12 cellular contexts compared by ENCODE assay signal in genomic region chr13:42011601-42012401, GRCh38. TPM values are rescaled to one million over a fixed set of nuclear protein-coding genes. Genes with fewer than 3 reads are reported as not detected.
DNase-seq lines count a peak whose midpoint lies in the region; ATAC-seq and FAIRE-seq lines count a peak whose summit lies in the region.
"Had no signal": no experiment of that assay in that cellular context is flagged by ENCODE, and none has a peak within 500 bp of the region (broad histone marks: within the 10 kb centered on the region; RNA-seq: fewer than 3 reads in every experiment).

No MANE protein-coding gene starts in this region.

- H3K9me3 Mint-ChIP-seq in naive thymus-derived CD4-positive, alpha-beta T cell, result no peaks in the 10 kb centered on the region

- no peaks in the 10 kb centered on the region for H3K27me3 ChIP-seq in esophagus (ENCODE audit: control insufficient read depth in 1 of 2, insufficient read depth in 2 of 2, low read length in 2 of 2)
- H3K27me3 ChIP-seq in mucosa of rectum (ENCODE audit: control insufficient read depth in 2 of 2, insufficient read depth in 2 of 2, low read length in 2 of 2), result no peaks in the 10 kb centered on the region
- H3K27me3 ChIP-seq in naive thymus-derived CD4-positive, alpha-beta T cell (ENCODE audit: control insufficient read depth in 2 of 2, insufficient read depth in 2 of 2, low read length in 2 of 2), result no peaks in the 10 kb centered on the region
- H3K27me3 ChIP-seq in small intestine (ENCODE audit: control insufficient read depth in 2 of 2, insufficient read depth in 2 of 2, low read length in 2 of 2), result no peaks in the 10 kb centered on the region

- DNase-seq in left ventricle myocardium superior (no peak), Right ventricle myocardium inferior (ENCODE audit: missing footprints) (no peak), NCI-H2227 treated with DMSO at 0.1 percent for 48 hours (lab: John Stamatoyannopoulos, UW) (no peak), small intestine (no peak), ACHN (no peak)
- DNase-seq in naive thymus-derived CD4-positive, alpha-beta T cell, result no peak
- DNase-seq: effector CD4-positive, alpha-beta T cell; NCI-H82; stimulated activated CD8-positive, alpha-beta memory T cell treated with anti-CD3 and anti-CD28 coated beads, Interleukin-4, amount 100 ng/mL, for 48 hours had no signal

- no peaks in the 10 kb centered on the region for H3K4me1 Mint-ChIP-seq in naive thymus-derived CD4-positive, alpha-beta T cell

- peaks cover 0 to 17% (median 17%) of the 10 kb centered on the region in 5 donors for H3K27me3 Mint-ChIP-seq in naive thymus-derived CD4-positive, alpha-beta T cell

- peak overlapping the region in 1 of 9 donors; percentile 19 for H3K27ac Mint-ChIP-seq in naive thymus-derived CD4-positive, alpha-beta T cell

- H3K4me3 ChIP-seq in esophagus (ENCODE audit: low read depth in 1 of 2, low read length in 2 of 2) (peak overlapping the region; percentile 32 to 34), mucosa of rectum (ENCODE audit: low read length in 2 of 2) (peak overlapping the region; percentile 14 to 43), small intestine (ENCODE audit: low read depth in 1 of 2, low read length in 2 of 2) (no peak overlapping the region)
- H3K4me3 ChIP-seq in naive thymus-derived CD4-positive, alpha-beta T cell (ENCODE audit: low read length), result no peak overlapping the region

- WGBS in esophagus, 2 donors, result 33 to 35% methylated on average over 16 of the region's 16 CpGs
- 49 to 58% (median 54%) methylated on average over 16 of the region's 16 CpGs for WGBS in small intestine, 3 donors

- H3K36me3 ChIP-seq in esophagus (ENCODE audit: control insufficient read depth in 2 of 2, insufficient read depth in 2 of 2, low read length in 1 of 2) (no peaks in the 10 kb centered on the region), mucosa of rectum (ENCODE audit: control insufficient read depth in 2 of 2, insufficient read depth in 2 of 2, low read length in 2 of 2) (no peaks in the 10 kb centered on the region), small intestine (ENCODE audit: control insufficient read depth in 2 of 2, insufficient read depth in 2 of 2, low read length in 2 of 2) (no peaks in the 10 kb centered on the region)
- H3K36me3 ChIP-seq in naive thymus-derived CD4-positive, alpha-beta T cell (ENCODE audit: control insufficient read depth in 2 of 3, insufficient read depth in 3 of 3, low read length in 3 of 3), result no peaks in the 10 kb centered on the region

- no peaks in the 10 kb centered on the region for H3K36me3 Mint-ChIP-seq in naive thymus-derived CD4-positive, alpha-beta T cell

- intact Hi-C loops in left ventricle myocardium superior (cut with micrococcal nuclease), result no loop called here
- intact Hi-C loops in Right ventricle myocardium inferior (cut with DNase I), result no loop called here
- intact Hi-C loops in naive thymus-derived CD4-positive, alpha-beta T cell (cut with micrococcal nuclease), result no loop called here

- CTCF ChIA-PET in naive thymus-derived CD4-positive, alpha-beta T cell (lab: Charles Lee), result no interaction called here

- POLR2A ChIA-PET in naive thymus-derived CD4-positive, alpha-beta T cell (lab: Charles Lee), result no interaction called here

- in situ Hi-C loops in ACHN (cut with HindIII; ENCODE audit: low pct_ligation_motif_present, low pct_unique_long_range_greater_than_20kb, low sequenced_read_pairs), result no loop called here

- no peak overlapping the region for H3K4me3 Mint-ChIP-seq in naive thymus-derived CD4-positive, alpha-beta T cell

- ATAC-seq in left ventricle myocardium superior (peak; percentile 30), Right ventricle myocardium inferior (no peak)
- no peak for ATAC-seq in naive thymus-derived CD4-positive, alpha-beta T cell
- ATAC-seq: activated CD4-positive, CD25-positive, alpha-beta regulatory T cell treated with anti-CD3 and anti-CD28 coated beads, Interleukin-2, amount 50 U/mL, for 24 hours had no signal

- H3K4me1 ChIP-seq in esophagus (ENCODE audit: control insufficient read depth in 2 of 2, insufficient read depth in 2 of 2, low read length in 1 of 2), result peaks cover 0 to 5% of the 10 kb centered on the region in 2 donors
- H3K4me1 ChIP-seq in mucosa of rectum (ENCODE audit: control insufficient read depth in 2 of 2, insufficient read depth in 2 of 2, low read length in 2 of 2), result peaks cover 0 to 6% of the 10 kb centered on the region in 2 donors
- H3K4me1 ChIP-seq in naive thymus-derived CD4-positive, alpha-beta T cell (ENCODE audit: control insufficient read depth in 2 of 2, insufficient read depth in 2 of 2, low read length in 2 of 2), result no peaks in the 10 kb centered on the region
- H3K4me1 ChIP-seq in small intestine (ENCODE audit: control insufficient read depth in 2 of 2, insufficient read depth in 1 of 2, low read depth in 1 of 2, low read length in 1 of 2), result no peaks in the 10 kb centered on the region

- no peak overlapping the region for H3K27ac ChIP-seq in esophagus (ENCODE audit: low read depth in 2 of 2, low read length in 1 of 2)
- no peak overlapping the region for H3K27ac ChIP-seq in mucosa of rectum (ENCODE audit: low read depth in 2 of 2, low read length in 2 of 2)
- no peak overlapping the region for H3K27ac ChIP-seq in naive thymus-derived CD4-positive, alpha-beta T cell (ENCODE audit: low read depth, low read length)
- H3K27ac ChIP-seq in small intestine (ENCODE audit: low read depth in 1 of 2, low read length in 1 of 2), result no peak overlapping the region

- FAIRE-seq in small intestine (lab: Jason Lieb, UNC), result no peak

- no peak overlapping the region for H3K9ac ChIP-seq in mucosa of rectum (ENCODE audit: low read depth in 1 of 2, low read length in 2 of 2)

- H3K9me3 ChIP-seq in esophagus (ENCODE audit: control insufficient read depth in 2 of 2, insufficient read depth in 1 of 2, low read depth in 1 of 2, low read length in 1 of 2), result no peaks in the 10 kb centered on the region
- no peaks in the 10 kb centered on the region for H3K9me3 ChIP-seq in mucosa of rectum (ENCODE audit: control insufficient read depth in 2 of 2, low read length in 2 of 2)
- no peaks in the 10 kb centered on the region for H3K9me3 ChIP-seq in naive thymus-derived CD4-positive, alpha-beta T cell (ENCODE audit: control insufficient read depth in 2 of 3, low read length in 3 of 3)
- H3K9me3 ChIP-seq in small intestine (ENCODE audit: control insufficient read depth, low read depth), result no peaks in the 10 kb centered on the region

RNA-seq across cellular contexts. Expression of gene DGKH, which starts 36.6 kb away (rescaled TPM):
- total RNA-seq in left ventricle myocardium superior (5.2 TPM), Right ventricle myocardium inferior (4.8 TPM)
- polyA plus RNA-seq in esophagus (1 to 10 TPM; 1.9 to 2.7 TPM), small intestine (1 to 10 TPM in 1 of 3 donors, under 1 TPM in 2; 0.45 to 3.4 (median 0.54) TPM)
- 10 to 100 TPM in 1 of 5 experiments, 1 to 10 TPM in 4; 6.5 to 16.4 (median 7.1) TPM for total RNA-seq in naive thymus-derived CD4-positive, alpha-beta T cell
- polyA plus RNA-seq in naive thymus-derived CD4-positive, alpha-beta T cell, result 1 to 10 TPM in 1 of 2 donors, under 1 TPM in 1; 0.85 to 1.2 TPM

RNA-seq across cellular contexts. Expression of gene VWA8, which starts 50.9 kb away (rescaled TPM):
- total RNA-seq in left ventricle myocardium superior (45.0 TPM), Right ventricle myocardium inferior (40.1 TPM)
- polyA plus RNA-seq in esophagus (1 to 10 TPM; 3.5 to 3.6 TPM), small intestine (1 to 10 TPM; 3.8 to 6.3 (median 5.8) TPM)
- 10 to 100 TPM; 16.8 to 26.3 (median 21.8) TPM for total RNA-seq in naive thymus-derived CD4-positive, alpha-beta T cell
- 1 to 10 TPM; 4.8 to 7.0 TPM for polyA plus RNA-seq in naive thymus-derived CD4-positive, alpha-beta T cell

Comparison
In these comparisons a context has a peak if more than half of its experiments do, and no peak if none do; other contexts are left out.
1. H3K4me3 ChIP-seq: peak in esophagus (2 of 2) and mucosa of rectum (2 of 2); none in naive thymus-derived CD4-positive, alpha-beta T cell (single experiment) and small intestine (0 of 2).